20 cellular contexts compared by ENCODE assay signal in genomic region chr1:32082022-32082421, GRCh38.
"Had no signal": no experiment of that assay in that cellular context is flagged by ENCODE, and none has a peak within 500 bp of the region (broad histone marks: within the 10 kb centered on the region; RNA-seq: fewer than 3 reads in every experiment).

No MANE protein-coding gene starts in this region.

- H3K36me3 ChIP-seq: uterus had no signal

- H3K4me3 ChIP-seq: left ventricle myocardium inferior, tibial nerve, uterus had no signal

- H3K4me1 ChIP-seq: foreskin keratinocyte, left ventricle myocardium inferior, parathyroid adenoma, tibial nerve, uterus had no signal

- DNase-seq: activated CD4-positive, alpha-beta memory T cell treated with anti-CD3 and anti-CD28 coated beads for 36 hours; activated CD4-positive, alpha-beta T cell treated with anti-CD3 and anti-CD28 coated beads for 36 hours; activated effector memory CD4-positive, alpha-beta T cell treated with Interleukin-2 at 50 U/mL for 16 hours; activated T-cell treated with anti-CD3 and anti-CD28 coated beads, Interleukin-2, amount 50 U/mL, for 4 hours; amygdala; cortex of kidney; effector CD8-positive, alpha-beta T cell; foreskin keratinocyte; glutamatergic neuron; hypothalamus; left ventricle myocardium inferior; naive thymus-derived CD8-positive, alpha-beta T cell; stimulated activated CD4-positive, alpha-beta T cell treated with anti-CD3 and anti-CD28 coated beads, Interleukin-1b, Interleukin-23, amount 100 ng/mL, for 48 hours; uterus; WERI-Rb-1 had no signal

- H3K9me3 Mint-ChIP-seq: activated CD4-positive, alpha-beta memory T cell treated with anti-CD3 and anti-CD28 coated beads for 36 hours; activated naive CD4-positive, alpha-beta T cell treated with anti-CD3 and anti-CD28 coated beads, Interleukin-2, amount 50 U/mL, for 72 hours; activated T-cell treated with anti-CD3 and anti-CD28 coated beads, Interleukin-2, amount 50 U/mL, for 4 hours; central memory CD8-positive, alpha-beta T cell; naive thymus-derived CD8-positive, alpha-beta T cell had no signal

- H3K27me3 ChIP-seq: foreskin keratinocyte, tibial nerve, uterus had no signal

- H3K27ac ChIP-seq: foreskin keratinocyte, left ventricle myocardium inferior, parathyroid adenoma, tibial nerve, uterus, WERI-Rb-1 had no signal

- ATAC-seq: activated CD4-positive, alpha-beta T cell treated with anti-CD3 and anti-CD28 coated beads for 36 hours; activated naive CD4-positive, alpha-beta T cell treated with anti-CD3 and anti-CD28 coated beads, Interleukin-2, amount 50 U/mL, for 72 hours; activated T-cell treated with anti-CD3 and anti-CD28 coated beads, Interleukin-2, amount 50 U/mL, for 4 hours; foreskin keratinocyte; naive thymus-derived CD8-positive, alpha-beta T cell had no signal

- H2AFZ ChIP-seq: parathyroid adenoma had no signal

- H3K9ac ChIP-seq: parathyroid adenoma had no signal

- H3K4me1 Mint-ChIP-seq: central memory CD8-positive, alpha-beta T cell had no signal

- H3K79me2 ChIP-seq: parathyroid adenoma had no signal

- H3K4me3 Mint-ChIP-seq: activated CD4-positive, alpha-beta memory T cell treated with anti-CD3 and anti-CD28 coated beads for 36 hours; activated CD4-positive, alpha-beta T cell treated with anti-CD3 and anti-CD28 coated beads for 36 hours; activated T-cell treated with anti-CD3 and anti-CD28 coated beads, Interleukin-2, amount 50 U/mL, for 4 hours; brain; central memory CD8-positive, alpha-beta T cell; naive thymus-derived CD8-positive, alpha-beta T cell had no signal

- H3K9me3 ChIP-seq: left ventricle myocardium inferior, tibial nerve, uterus had no signal

- H3K27ac Mint-ChIP-seq: activated CD4-positive, alpha-beta memory T cell treated with anti-CD3 and anti-CD28 coated beads for 36 hours; activated CD4-positive, alpha-beta T cell treated with anti-CD3 and anti-CD28 coated beads for 36 hours; activated naive CD4-positive, alpha-beta T cell treated with anti-CD3 and anti-CD28 coated beads, Interleukin-2, amount 50 U/mL, for 72 hours; brain had no signal

- H3K27me3 Mint-ChIP-seq: activated CD4-positive, alpha-beta memory T cell treated with anti-CD3 and anti-CD28 coated beads for 36 hours; activated CD4-positive, alpha-beta T cell treated with anti-CD3 and anti-CD28 coated beads for 36 hours; brain; central memory CD8-positive, alpha-beta T cell; naive thymus-derived CD8-positive, alpha-beta T cell had no signal
